Comparison of ENCODE assay signal across 13 cellular contexts in the genomic region with DNA sequence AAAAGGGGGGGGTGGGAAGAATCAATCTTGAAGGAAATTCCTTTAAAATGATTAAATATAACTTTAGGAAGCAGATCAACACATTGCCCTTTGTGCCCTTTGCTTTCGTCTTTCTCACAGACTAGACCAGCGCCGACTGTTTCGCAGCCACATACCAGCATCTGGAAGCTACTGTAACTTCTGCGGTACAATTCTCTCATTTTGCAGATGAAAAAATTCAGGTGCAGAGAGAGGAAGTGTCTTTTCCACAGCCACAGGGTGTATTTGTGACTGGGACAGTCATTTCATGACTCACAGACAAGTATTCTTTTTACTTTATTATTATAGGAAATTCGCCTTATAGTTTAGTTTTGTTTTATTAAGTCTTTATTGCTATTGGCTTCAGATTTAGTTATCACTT.
DNase-seq lines count a peak whose midpoint lies in the region; ATAC-seq, FAIRE-seq and TF ChIP-seq lines count a peak whose summit lies in the region.
"Had no signal": no experiment of that assay in that cellular context is flagged by ENCODE, and none has a peak within 500 bp of the region (broad histone marks: within the 10 kb centered on the region; RNA-seq: fewer than 3 reads in every experiment).

No MANE protein-coding gene starts in this region.

- H3K4me3 ChIP-seq in keratinocyte (ENCODE audit: control insufficient read depth in 2 of 3, extremely low read depth in 1 of 3, insufficient read depth in 2 of 3, low read depth in 1 of 3, low read length in 3 of 3) (peak overlapping the region in 2 of 3 experiments; percentile 16 to 36), OCI-LY7 (ENCODE audit: low read depth, low read length, poor library complexity, severe bottlenecking) (no peak overlapping the region)
- H3K4me3 ChIP-seq: adrenal gland, left lung, stomach had no signal

- DNase-seq in ELR (ENCODE audit: low read depth) (peak; percentile 42), keratinocyte (ENCODE audit: low read depth, low spot score) (no peak), OCI-LY7 (ENCODE audit: low spot score) (no peak), left ventricle myocardium superior (no peak), NCI-H146 treated with DMSO at 0.1 percent for 48 hours (lab: John Stamatoyannopoulos, UW; ENCODE audit: unreplicated experiment) (no peak)
- peak; percentile 31 for DNase-seq in activated CD4-positive, alpha-beta T cell treated with anti-CD3 and anti-CD28 coated beads, Interleukin-2, amount 50 U/mL, for 1 hour
- DNase-seq: adrenal gland, left lung, NCI-H1417, SHP77 treated with DMSO at 0.1 percent for 48 hours, stomach had no signal

- H4K20me1 ChIP-seq in keratinocyte (ENCODE audit: control insufficient read depth, extremely low read depth, insufficient read depth, low read length) (no peaks in the 10 kb centered on the region), OCI-LY7 (ENCODE audit: insufficient read depth, low read length) (no peaks in the 10 kb centered on the region)

- CTCF ChIA-PET in OCI-LY7 (lab: Charles Lee; ENCODE audit: unreplicated experiment) = no interaction called here

- H3K4me2 ChIP-seq in keratinocyte (ENCODE audit: control insufficient read depth, extremely low read depth, insufficient read depth, low read depth, low read length) (peak overlapping the region; percentile 59), OCI-LY7 (ENCODE audit: low read length) (no peak overlapping the region)

- no TSS peak for BruUV-seq in OCI-LY7 (replicated peaks; lab: Mats Ljungman, UMichigan)

- no peak for FAIRE-seq in keratinocyte (lab: Jason Lieb, UNC)

- H2AFZ ChIP-seq in keratinocyte (ENCODE audit: control insufficient read depth, low read length) (no peak overlapping the region), OCI-LY7 (ENCODE audit: low read length) (no peak overlapping the region)

- peaks cover 35% of the 10 kb centered on the region for H3K4me1 ChIP-seq in keratinocyte (ENCODE audit: control insufficient read depth, extremely low read depth, insufficient read depth, low read length)
- H3K4me1 ChIP-seq in OCI-LY7 (ENCODE audit: insufficient read depth, low read length, poor library complexity, severe bottlenecking) = no peaks in the 10 kb centered on the region
- H3K4me1 ChIP-seq: adrenal gland, left lung had no signal

- ATAC-seq in HG02884 (IDR thresholded peaks at IDR 0.05; ENCODE audit: unreplicated experiment) (peak; percentile 67), left ventricle myocardium superior (no peak), GM19023 (IDR thresholded peaks at IDR 0.05; ENCODE audit: unreplicated experiment) (no peak)
- ATAC-seq: left lung had no signal

- H3K9me2 ChIP-seq in OCI-LY7 (ENCODE audit: insufficient read depth, low read length) = no peaks in the 10 kb centered on the region; the same call in 1 of the 2 replicates

- no peaks in the 10 kb centered on the region for H3K27me3 ChIP-seq in keratinocyte (ENCODE audit: control insufficient read depth, extremely low read depth, insufficient read depth, low read length)
- H3K27me3 ChIP-seq: adrenal gland, left lung, stomach had no signal

- intact Hi-C loops in OCI-LY7 (cut with micrococcal nuclease; ENCODE audit: unreplicated experiment) = no loop called here
- intact Hi-C loops in left ventricle myocardium superior (cut with micrococcal nuclease) = no loop called here

- TF ChIP-seq CTCF in keratinocyte (optimal IDR thresholded peaks at IDR 0.05 in 1 of 3, IDR thresholded peaks at IDR 0.05 in 1 of 3, conservative IDR thresholded peaks at IDR 0.05 in 1 of 3; ENCODE audit: extremely low read depth in 1 of 3, insufficient read depth in 2 of 3, low read length in 3 of 3) = no peak
- no peak for TF ChIP-seq CTCF in OCI-LY7 (conservative IDR thresholded peaks at IDR 0.05; ENCODE audit: low read length)

- dilution Hi-C loops in keratinocyte (cut with MboI; ENCODE audit: extremely low pct_ligation_motif_present, low sequenced_read_pairs) = no loop called here

- no peaks in the 10 kb centered on the region for H3K9me1 ChIP-seq in keratinocyte (ENCODE audit: control insufficient read depth, extremely low read depth, insufficient read depth, low read length)

- H3K79me2 ChIP-seq in keratinocyte (ENCODE audit: control insufficient read depth, insufficient read depth, low read length) = no peaks in the 10 kb centered on the region
- no peaks in the 10 kb centered on the region for H3K79me2 ChIP-seq in OCI-LY7 (ENCODE audit: insufficient read depth, low read depth, low read length)

- H3K9me3 ChIP-seq in keratinocyte (ENCODE audit: control insufficient read depth, low read depth, low read length) (no peaks in the 10 kb centered on the region), OCI-LY7 (ENCODE audit: low read length) (no peaks in the 10 kb centered on the region)
- H3K9me3 ChIP-seq: adrenal gland, left lung, stomach had no signal

- H3K36me3 ChIP-seq in keratinocyte (ENCODE audit: control insufficient read depth in 2 of 2, extremely low read depth in 1 of 2, insufficient read depth in 2 of 2, low read length in 2 of 2) (no peaks in the 10 kb centered on the region), OCI-LY7 (ENCODE audit: insufficient read depth, low read length) (no peaks in the 10 kb centered on the region)
- H3K36me3 ChIP-seq: adrenal gland, left lung, stomach had no signal

- H3K27ac ChIP-seq in keratinocyte (ENCODE audit: control insufficient read depth, insufficient read depth, low read length) (no peak overlapping the region), OCI-LY7 (ENCODE audit: low read depth, low read length, poor library complexity, severe bottlenecking) (no peak overlapping the region)
- H3K27ac ChIP-seq: adrenal gland, left lung, stomach had no signal

- POLR2A ChIA-PET in OCI-LY7 (lab: Charles Lee) = interaction anchor here (0.7 to 0.8 kb wide), 2 partner anchors 30 to 166 kb away, joined by 3 read pairs; no protein-coding TSS in a partner anchor

- no peak overlapping the region for H3K9ac ChIP-seq in keratinocyte (ENCODE audit: control insufficient read depth, extremely low read depth, insufficient read depth, low read length)

Comparison
In these comparisons a context has a peak if more than half of its experiments do, and no peak if none do; other contexts are left out.
1. DNase-seq: peak in ELR (single experiment) and activated CD4-positive, alpha-beta T cell treated with anti-CD3 and anti-CD28 coated beads, Interleukin-2, amount 50 U/mL, for 1 hour (single experiment); none in keratinocyte (single experiment), OCI-LY7 (single experiment), left ventricle myocardium superior (single experiment) and NCI-H146 treated with DMSO at 0.1 percent for 48 hours (single experiment).